29 cellular contexts compared by ENCODE assay signal in genomic region chr20:34915749-34916455, GRCh38. TPM values are rescaled to one million over a fixed set of nuclear protein-coding genes. Genes with fewer than 3 reads are reported as not detected.
A peak's percentile ranks its signal among the peaks of the same experiment; 100 is the strongest.
DNase-seq lines count a peak whose midpoint lies in the region; ATAC-seq, FAIRE-seq and TF ChIP-seq lines count a peak whose summit lies in the region.
"Had no signal": no experiment of that assay in that cellular context is flagged by ENCODE, and none has a peak within 500 bp of the region (broad histone marks: within the 10 kb centered on the region; RNA-seq: fewer than 3 reads in every experiment).

No MANE protein-coding gene starts in this region.

- intact Hi-C loops in HepG2 (cut with micrococcal nuclease; ENCODE audit: unreplicated experiment) (no loop called here), right lobe of liver (cut with DNase I) (no loop called here)

- H3K4me3 ChIP-seq in HepG2 (replicated peaks in 1 of 3; ENCODE audit: insufficient read depth in 1 of 3, low read depth in 2 of 3, low read length in 3 of 3) (no peak overlapping the region), right lobe of liver (no peak overlapping the region), right atrium auricular region (no peak overlapping the region)
- H3K4me3 ChIP-seq: GM23248, uterus had no signal

- FAIRE-seq in HepG2 (lab: Jason Lieb, UNC) = no peak

- no peak overlapping the region for H3K9ac ChIP-seq in HepG2 (ENCODE audit: insufficient read depth, low read depth, low read length)
- H3K9ac ChIP-seq: GM23248 had no signal

- CTCF ChIA-PET in HepG2 (lab: Yijun Ruan, JAX; ENCODE audit: low intra/inter-chr PET ratio, low total read pairs) = no interaction called here

- no peak overlapping the region for H3K4me2 ChIP-seq in HepG2 (ENCODE audit: low read depth, low read length)

- BruUV-seq in HepG2 (replicated peaks; lab: Mats Ljungman, UMichigan) = no TSS peak

- H4K20me1 ChIP-seq in HepG2 (ENCODE audit: insufficient read depth, low read length) = no peaks in the 10 kb centered on the region

- H3K4me1 ChIP-seq in HepG2 (ENCODE audit: insufficient read depth, low read length) = peaks cover 21% of the 10 kb centered on the region
- peaks cover 0 to 27% (median 13%) of the 10 kb centered on the region in 4 donors for H3K4me1 ChIP-seq in right lobe of liver
- H3K4me1 ChIP-seq in right atrium auricular region = peaks cover 0 to 32% of the 10 kb centered on the region in 2 donors
- H3K4me1 ChIP-seq: uterus had no signal

- H3K27ac ChIP-seq in HepG2 (ENCODE audit: extremely low read length, insufficient read depth, low read length) (no peak overlapping the region), right lobe of liver (no peak overlapping the region), right atrium auricular region (peak overlapping the region; percentile 43 to 63)
- H3K27ac ChIP-seq: GM23248, uterus had no signal

- 86% methylated on average over 4 of the region's 4 CpGs for WGBS in HepG2 (ENCODE audit: low lambda C conversion rate)
- 71% methylated on average over 4 of the region's 4 CpGs for WGBS in right lobe of liver (ENCODE audit: insufficient coverage, low coverage, low lambda C conversion rate, missing lambda C conversion rate)

- ATAC-seq in HepG2 (no peak), right lobe of liver (no peak)
- ATAC-seq: activated CD8-positive, alpha-beta T cell treated with anti-CD3 and anti-CD28 coated beads, Interleukin-2, amount 10 ng/mL, durations not matched to agents 7 days and 5 days; naive thymus-derived CD8-positive, alpha-beta T cell; stimulated activated memory B cell treated with anti-CD40 and anti-IgM and Interleukin-4, amounts not matched to agents 10 μg/mL and 1 μg/mL and 100 μg/mL, for 72 hours had no signal

- TF ChIP-seq POLR2A in HepG2 (IDR thresholded peaks at IDR 0.05; ENCODE audit: insufficient read depth in 1 of 2, low read depth in 2 of 2, low read length in 2 of 2) = no peak
- no peak for TF ChIP-seq POLR2A in right lobe of liver (IDR thresholded peaks at IDR 0.05)

- no peak for TF ChIP-seq RAD21 in HepG2 (CRISPR knock-in tag; IDR thresholded peaks at IDR 0.05)

- H3K36me3 ChIP-seq in HepG2 (replicated peaks in 1 of 2; ENCODE audit: control insufficient read depth in 1 of 2, insufficient read depth in 2 of 2, low read length in 2 of 2) (peaks cover 2 to 28% of the 10 kb centered on the region in 2 experiments), right lobe of liver (peaks cover 0 to 46% (median 1%) of the 10 kb centered on the region in 4 donors), right atrium auricular region (peaks cover 13% of the 10 kb centered on the region)
- H3K36me3 ChIP-seq: uterus had no signal

- no peaks in the 10 kb centered on the region for H3K27me3 ChIP-seq in HepG2 (ENCODE audit: control insufficient read depth in 1 of 2, insufficient read depth in 2 of 2, low read length in 2 of 2)
- no peaks in the 10 kb centered on the region for H3K27me3 ChIP-seq in right lobe of liver
- H3K27me3 ChIP-seq in right atrium auricular region = no peaks in the 10 kb centered on the region
- H3K27me3 ChIP-seq: uterus had no signal

- DNase-seq in HepG2 (ENCODE audit: low spot score) (no peak), right lobe of liver (no peak), right atrium auricular region (ENCODE audit: low spot score) (no peak), islet precursor cell (no peak), NCI-H345 treated with DMSO at 0.1 percent for 48 hours (lab: John Stamatoyannopoulos, UW; ENCODE audit: unreplicated experiment) (no peak)
- DNase-seq in stimulated activated CD4-positive, alpha-beta T cell treated with anti-CD3 and anti-CD28 coated beads, Interleukin-2, amount 100 ng/mL, for 24 hours = no peak
- DNase-seq: ACHN; activated CD4-positive, CD25-positive, alpha-beta regulatory T cell treated with anti-CD3 and anti-CD28 coated beads, Interleukin-2, amount 50 U/mL, for 72 hours; activated CD8-positive, alpha-beta T cell treated with anti-CD3 and anti-CD28 coated beads, Interleukin-2, amount 10 ng/mL, durations not matched to agents 7 days and 5 days; activated gamma-delta T cell; activated T-cell treated with anti-CD3 and anti-CD28 coated beads for 4 hours; cerebellar nuclear complex; DMS79; GF-D8; GM23248; head of caudate nucleus; HFFc6; IMR-90; left cardiac atrium; mesendoderm; naive thymus-derived CD8-positive, alpha-beta T cell; NCI-H1105; NCI-H2029; NCI-H2227 treated with DMSO at 0.1 percent for 48 hours; NCI-H748 treated with DMSO at 0.1 percent for 48 hours; occipital lobe; stimulated activated CD4-positive, alpha-beta T cell treated with anti-CD3 and anti-CD28 coated beads, Interleukin-4, amount 100 ng/mL, for 1 hour; uterus had no signal

- no peak overlapping the region for H2AFZ ChIP-seq in HepG2 (ENCODE audit: low read length)
- H2AFZ ChIP-seq: GM23248 had no signal

- TF ChIP-seq EP300 in HepG2 (IDR thresholded peaks at IDR 0.05; ENCODE audit: low read depth in 2 of 2, low read length in 2 of 2) = no peak
- TF ChIP-seq EP300 in HepG2 (CRISPR knock-in tag; IDR thresholded peaks at IDR 0.05; ENCODE audit: borderline replicate concordance) = no peak

- POLR2A ChIA-PET in HepG2 (lab: Yijun Ruan, JAX) = interaction anchor here (1.3 kb wide), 1 partner anchor 39 kb away, joined by 3 read pairs; the partner anchor contains the start of gene ACSS2

- TF ChIP-seq CTCF in HepG2 (CRISPR knock-in tag; IDR thresholded peaks at IDR 0.05) = no peak
- TF ChIP-seq CTCF in right lobe of liver (IDR thresholded peaks at IDR 0.05) = no peak
- no peak for TF ChIP-seq CTCF in right atrium auricular region (IDR thresholded peaks at IDR 0.05)

- in situ Hi-C loops in HepG2 (cut with HindIII; ENCODE audit: extremely low pct_ligation_motif_present, low pct_unique_long_range_greater_than_20kb) = no loop called here

- no peaks in the 10 kb centered on the region for H3K9me3 ChIP-seq in HepG2 (ENCODE audit: low read length)
- no peaks in the 10 kb centered on the region for H3K9me3 ChIP-seq in right lobe of liver
- no peaks in the 10 kb centered on the region for H3K9me3 ChIP-seq in right atrium auricular region
- H3K9me3 ChIP-seq: uterus had no signal

- no peaks in the 10 kb centered on the region for H3K79me2 ChIP-seq in HepG2 (ENCODE audit: insufficient read depth, low read length)

RNA-seq across cellular contexts. Expression of gene ACSS2, which starts 39.5 kb away (rescaled TPM):
- total RNA-seq in HepG2 (2016; rRNA removed; fragmentation: Illumina TruSeq; extraction: Trizol) (89.7 and 91.7 TPM in 2 replicates), right lobe of liver (100 to 1,000 TPM in 1 of 6 experiments, 10 to 100 TPM in 5; 21.9 to 118 (median 45.7) TPM), right atrium auricular region (10 to 100 TPM; 64.6 to 89.4 TPM)
- 21.5 and 23.1 TPM in 2 replicates for total RNA-seq in HepG2 (2016; cell fraction: cytosol; rRNA removed; fragmentation: Illumina TruSeq; extraction: Trizol; ENCODE audit: low read depth)
- 83.3 and 83.7 TPM in 2 replicates for total RNA-seq in HepG2 (2016; cell fraction: insoluble cytoplasmic fraction; rRNA removed; fragmentation: Illumina TruSeq; extraction: Trizol)
- total RNA-seq in HepG2 (2016; cell fraction: membrane; rRNA removed; fragmentation: Illumina TruSeq; extraction: Trizol) = 39.3 and 39.5 TPM in 2 replicates
- 83.7 and 88.6 TPM in 2 replicates for total RNA-seq in HepG2 (2016; cell fraction: nucleus; rRNA removed; fragmentation: Illumina TruSeq; extraction: Trizol)
- 72.8 and 120 TPM in 2 replicates for polyA plus RNA-seq in HepG2 (2011; rRNA removed)
- polyA plus RNA-seq in HepG2 (2011; cell fraction: cytosol; rRNA removed) = 48.2 and 82.4 TPM in 2 replicates
- 193 and 292 TPM in 2 replicates for polyA plus RNA-seq in HepG2 (2011; cell fraction: nucleus; rRNA removed)
- 108 and 131 TPM in 2 replicates for polyA plus RNA-seq in HepG2 (2012)
- 17.6 and 18.7 TPM in 2 replicates for polyA plus RNA-seq in HepG2 (2016; cell fraction: cytosol; fragmentation: Illumina TruSeq; extraction: Trizol; ENCODE audit: low read depth)
- polyA plus RNA-seq in HepG2 (2016; cell fraction: insoluble cytoplasmic fraction; fragmentation: Illumina TruSeq; extraction: Trizol; ENCODE audit: low read depth) = 87.7 and 90.8 TPM in 2 replicates
- 29.1 and 35.3 TPM in 2 replicates for polyA plus RNA-seq in HepG2 (2016; cell fraction: membrane; fragmentation: Illumina TruSeq; extraction: Trizol; ENCODE audit: low read depth)
- 176 and 178 TPM in 2 replicates for polyA plus RNA-seq in HepG2 (2016; cell fraction: nucleus; fragmentation: Illumina TruSeq; extraction: Trizol; ENCODE audit: insufficient read depth, low read depth)
- polyA minus RNA-seq in HepG2 (2011; rRNA and poly(A)+ RNA removed; ENCODE audit: low replicate concordance) = 155 and 246 TPM in 2 replicates
- 49.2 and 69.9 TPM in 2 replicates for polyA minus RNA-seq in HepG2 (2011; cell fraction: cytosol; rRNA and poly(A)+ RNA removed)
- polyA minus RNA-seq in HepG2 (2011; cell fraction: nucleus; rRNA and poly(A)+ RNA removed) = 157 and 295 TPM in 2 replicates

RNA-seq across cellular contexts. Expression of gene GSS, which starts 39.7 kb away (rescaled TPM):
- total RNA-seq in HepG2 (2016; rRNA removed; fragmentation: Illumina TruSeq; extraction: Trizol) (102 and 107 TPM in 2 replicates), right lobe of liver (10 to 100 TPM; 25.9 to 63.6 (median 31.7) TPM), right atrium auricular region (10 to 100 TPM; 23.0 to 38.3 TPM)
- total RNA-seq in HepG2 (2016; cell fraction: cytosol; rRNA removed; fragmentation: Illumina TruSeq; extraction: Trizol; ENCODE audit: low read depth) = 24.0 and 24.9 TPM in 2 replicates
- 101 and 108 TPM in 2 replicates for total RNA-seq in HepG2 (2016; cell fraction: insoluble cytoplasmic fraction; rRNA removed; fragmentation: Illumina TruSeq; extraction: Trizol)
- total RNA-seq in HepG2 (2016; cell fraction: membrane; rRNA removed; fragmentation: Illumina TruSeq; extraction: Trizol) = 34.7 and 36.9 TPM in 2 replicates
- total RNA-seq in HepG2 (2016; cell fraction: nucleus; rRNA removed; fragmentation: Illumina TruSeq; extraction: Trizol) = 65.3 and 66.8 TPM in 2 replicates
- polyA plus RNA-seq in HepG2 (2011; rRNA removed) = 74.1 and 80.1 TPM in 2 replicates
- 61.4 and 72.0 TPM in 2 replicates for polyA plus RNA-seq in HepG2 (2011; cell fraction: cytosol; rRNA removed)
- 134 and 148 TPM in 2 replicates for polyA plus RNA-seq in HepG2 (2011; cell fraction: nucleus; rRNA removed)
- polyA plus RNA-seq in HepG2 (2012) = 34.1 and 41.6 TPM in 2 replicates
- 19.2 and 19.4 TPM in 2 replicates for polyA plus RNA-seq in HepG2 (2016; cell fraction: cytosol; fragmentation: Illumina TruSeq; extraction: Trizol; ENCODE audit: low read depth)
- polyA plus RNA-seq in HepG2 (2016; cell fraction: insoluble cytoplasmic fraction; fragmentation: Illumina TruSeq; extraction: Trizol; ENCODE audit: low read depth) = 102 and 104 TPM in 2 replicates
- 24.4 and 27.0 TPM in 2 replicates for polyA plus RNA-seq in HepG2 (2016; cell fraction: membrane; fragmentation: Illumina TruSeq; extraction: Trizol; ENCODE audit: low read depth)
- 106 and 116 TPM in 2 replicates for polyA plus RNA-seq in HepG2 (2016; cell fraction: nucleus; fragmentation: Illumina TruSeq; extraction: Trizol; ENCODE audit: insufficient read depth, low read depth)
- 86.0 and 125 TPM in 2 replicates for polyA minus RNA-seq in HepG2 (2011; rRNA and poly(A)+ RNA removed; ENCODE audit: low replicate concordance)
- polyA minus RNA-seq in HepG2 (2011; cell fraction: cytosol; rRNA and poly(A)+ RNA removed) = 23.0 and 28.1 TPM in 2 replicates
- 65.4 and 67.3 TPM in 2 replicates for polyA minus RNA-seq in HepG2 (2011; cell fraction: nucleus; rRNA and poly(A)+ RNA removed)

RNA-seq across cellular contexts. Expression of gene MYH7B, which starts 39.8 kb away (rescaled TPM):
- 0.18 and 0.20 TPM in 2 replicates for total RNA-seq in HepG2 (2016; rRNA removed; fragmentation: Illumina TruSeq; extraction: Trizol)
- total RNA-seq in HepG2 (2016; cell fraction: cytosol; rRNA removed; fragmentation: Illumina TruSeq; extraction: Trizol; ENCODE audit: low read depth) = 0.20 TPM in 1 of 2 replicates, not detected in the other
- 0.19 TPM in 1 of 2 replicates, not detected in the other for total RNA-seq in HepG2 (2016; cell fraction: insoluble cytoplasmic fraction; rRNA removed; fragmentation: Illumina TruSeq; extraction: Trizol)
- total RNA-seq in HepG2 (2016; cell fraction: membrane; rRNA removed; fragmentation: Illumina TruSeq; extraction: Trizol) = 0.14 and 0.25 TPM in 2 replicates
- 0.50 and 0.93 TPM in 2 replicates for total RNA-seq in HepG2 (2016; cell fraction: nucleus; rRNA removed; fragmentation: Illumina TruSeq; extraction: Trizol)
- 0.05 and 0.17 TPM in 2 replicates for polyA plus RNA-seq in HepG2 (2011; rRNA removed)
- polyA plus RNA-seq in HepG2 (2011; cell fraction: cytosol; rRNA removed) = 0.03 and 0.04 TPM in 2 replicates
- 0.80 and 0.90 TPM in 2 replicates for polyA plus RNA-seq in HepG2 (2011; cell fraction: nucleus; rRNA removed)
- polyA plus RNA-seq in HepG2 (2012) = 0.51 and 0.55 TPM in 2 replicates
- polyA plus RNA-seq in HepG2 (2016; cell fraction: cytosol; fragmentation: Illumina TruSeq; extraction: Trizol; ENCODE audit: low read depth) = 0.02 and 0.24 TPM in 2 replicates
- polyA plus RNA-seq in HepG2 (2016; cell fraction: insoluble cytoplasmic fraction; fragmentation: Illumina TruSeq; extraction: Trizol; ENCODE audit: low read depth) = 0.23 and 0.37 TPM in 2 replicates
- 0.21 and 0.32 TPM in 2 replicates for polyA plus RNA-seq in HepG2 (2016; cell fraction: membrane; fragmentation: Illumina TruSeq; extraction: Trizol; ENCODE audit: low read depth)
- 0.96 and 2.1 TPM in 2 replicates for polyA plus RNA-seq in HepG2 (2016; cell fraction: nucleus; fragmentation: Illumina TruSeq; extraction: Trizol; ENCODE audit: insufficient read depth, low read depth)
- 0.09 TPM in 1 of 2 replicates, not detected in the other for polyA minus RNA-seq in HepG2 (2011; rRNA and poly(A)+ RNA removed; ENCODE audit: low replicate concordance)
- not detected in 2 replicates for polyA minus RNA-seq in HepG2 (2011; cell fraction: cytosol; rRNA and poly(A)+ RNA removed)
- polyA minus RNA-seq in HepG2 (2011; cell fraction: nucleus; rRNA and poly(A)+ RNA removed) = 0.13 and 0.50 TPM in 2 replicates
- total RNA-seq in right lobe of liver = 1 to 10 TPM in 1 of 6 experiments, under 1 TPM in 4, not detected in 1; 0.11 to 1.0 (median 0.39) TPM
- 10 to 100 TPM; 24.4 to 34.9 TPM for total RNA-seq in right atrium auricular region
- total RNA-seq: IMR-90 had no signal

RNA-seq across cellular contexts. Expression of gene GGT7, which starts 43.2 kb away (rescaled TPM):
- 1.9 and 6.6 TPM in 2 replicates for total RNA-seq in HepG2 (2016; rRNA removed; fragmentation: Illumina TruSeq; extraction: Trizol)
- total RNA-seq in HepG2 (2016; cell fraction: cytosol; rRNA removed; fragmentation: Illumina TruSeq; extraction: Trizol; ENCODE audit: low read depth) = 0.97 and 1.8 TPM in 2 replicates
- 2.1 and 7.0 TPM in 2 replicates for total RNA-seq in HepG2 (2016; cell fraction: insoluble cytoplasmic fraction; rRNA removed; fragmentation: Illumina TruSeq; extraction: Trizol)
- total RNA-seq in HepG2 (2016; cell fraction: membrane; rRNA removed; fragmentation: Illumina TruSeq; extraction: Trizol) = 1.3 and 1.9 TPM in 2 replicates
- 13.6 and 13.8 TPM in 2 replicates for total RNA-seq in HepG2 (2016; cell fraction: nucleus; rRNA removed; fragmentation: Illumina TruSeq; extraction: Trizol)
- 23.0 and 35.3 TPM in 2 replicates for polyA plus RNA-seq in HepG2 (2011; rRNA removed)
- 8.5 and 11.9 TPM in 2 replicates for polyA plus RNA-seq in HepG2 (2011; cell fraction: cytosol; rRNA removed)
- 155 and 166 TPM in 2 replicates for polyA plus RNA-seq in HepG2 (2011; cell fraction: nucleus; rRNA removed)
- 16.1 and 18.7 TPM in 2 replicates for polyA plus RNA-seq in HepG2 (2012)
- polyA plus RNA-seq in HepG2 (2016; cell fraction: cytosol; fragmentation: Illumina TruSeq; extraction: Trizol; ENCODE audit: low read depth) = 2.2 and 2.3 TPM in 2 replicates
- polyA plus RNA-seq in HepG2 (2016; cell fraction: insoluble cytoplasmic fraction; fragmentation: Illumina TruSeq; extraction: Trizol; ENCODE audit: low read depth) = 3.9 and 4.4 TPM in 2 replicates
- polyA plus RNA-seq in HepG2 (2016; cell fraction: membrane; fragmentation: Illumina TruSeq; extraction: Trizol; ENCODE audit: low read depth) = 2.5 and 2.7 TPM in 2 replicates
- polyA plus RNA-seq in HepG2 (2016; cell fraction: nucleus; fragmentation: Illumina TruSeq; extraction: Trizol; ENCODE audit: insufficient read depth, low read depth) = 54.9 and 57.9 TPM in 2 replicates
- polyA minus RNA-seq in HepG2 (2011; rRNA and poly(A)+ RNA removed; ENCODE audit: low replicate concordance) = 0.12 and 38.2 TPM in 2 replicates
- 6.3 and 6.5 TPM in 2 replicates for polyA minus RNA-seq in HepG2 (2011; cell fraction: cytosol; rRNA and poly(A)+ RNA removed)
- polyA minus RNA-seq in HepG2 (2011; cell fraction: nucleus; rRNA and poly(A)+ RNA removed) = 31.0 and 37.2 TPM in 2 replicates
- total RNA-seq in right lobe of liver = 10 to 100 TPM in 2 of 6 experiments, 1 to 10 TPM in 4; 4.8 to 13.3 (median 9.4) TPM
- 10 to 100 TPM in 1 of 2 donors, 1 to 10 TPM in 1; 7.3 to 10.3 TPM for total RNA-seq in right atrium auricular region

Comparison
In these comparisons a context has a peak if more than half of its experiments do, and no peak if none do; other contexts are left out.
1. H3K27ac ChIP-seq: peak in right atrium auricular region (2 of 2); none in HepG2 (single experiment) and right lobe of liver (0 of 3).
2. RNA of gene MYH7B, which starts 39.8 kb away (total RNA-seq): 24.4 to 34.9 TPM in right atrium auricular region; 0.11 to 1.0 TPM in right lobe of liver and 0.14 to 0.93 TPM in HepG2; every median in the first group is over 10 times any median in the second.